In the genomic region with DNA sequence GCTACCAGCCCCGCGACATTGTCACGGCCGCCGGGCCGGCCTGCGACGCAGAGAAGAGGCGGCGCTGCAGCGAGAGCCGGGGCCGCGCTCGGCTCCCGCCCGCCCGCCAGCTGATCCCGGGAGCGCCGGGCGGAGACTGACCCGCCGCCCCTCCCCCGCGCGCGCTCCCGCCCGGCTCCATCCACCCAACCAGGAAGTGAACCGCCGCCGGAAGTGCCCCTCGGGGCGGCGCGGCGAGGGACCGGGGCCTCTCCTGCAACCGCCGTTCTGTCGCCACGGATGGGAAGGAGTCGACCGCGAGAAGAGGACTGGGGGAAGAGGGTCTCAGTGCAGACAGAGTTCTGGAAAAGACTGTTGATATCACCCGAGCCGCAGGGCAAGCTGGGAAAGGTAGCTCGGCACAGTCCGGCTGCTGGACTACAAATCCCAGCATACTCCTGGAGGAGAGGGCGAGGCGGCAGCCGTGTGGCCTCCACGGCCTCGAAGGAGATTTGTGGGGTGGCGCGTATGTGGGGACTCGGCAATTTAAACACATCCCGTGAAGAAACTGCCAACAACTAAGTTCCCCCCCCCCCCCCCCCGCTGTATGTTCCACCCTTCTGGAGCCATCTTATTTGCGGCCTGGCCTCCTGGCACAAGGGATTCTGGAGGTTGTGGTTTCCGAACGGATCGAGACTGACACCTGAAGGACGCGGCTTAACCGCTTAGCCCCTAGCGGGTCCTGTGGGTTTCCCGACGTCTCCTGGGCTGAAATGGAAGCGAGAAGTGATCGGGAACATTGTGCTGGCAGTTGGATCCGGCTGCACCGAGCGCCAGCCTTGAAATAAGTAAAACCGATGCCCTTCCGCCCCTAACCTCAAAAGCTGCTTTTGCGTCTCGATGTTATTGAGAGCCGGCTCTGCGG, we compare ENCODE assay signal across 1 cellular context.
TF ChIP-seq lines count a peak whose summit lies in the region.

Gene AAK1, minus strand, starts transcription at position 138 of the 904 bp plus-strand sequence. CDS start 699 bp downstream, outside the sequence.

TF ChIP-seq in K562, 482 proteins besides CTCF, POLR2A, EP300 and RAD21 (continued from another document and continues in another):
- TF ChIP-seq, protein P1, sequence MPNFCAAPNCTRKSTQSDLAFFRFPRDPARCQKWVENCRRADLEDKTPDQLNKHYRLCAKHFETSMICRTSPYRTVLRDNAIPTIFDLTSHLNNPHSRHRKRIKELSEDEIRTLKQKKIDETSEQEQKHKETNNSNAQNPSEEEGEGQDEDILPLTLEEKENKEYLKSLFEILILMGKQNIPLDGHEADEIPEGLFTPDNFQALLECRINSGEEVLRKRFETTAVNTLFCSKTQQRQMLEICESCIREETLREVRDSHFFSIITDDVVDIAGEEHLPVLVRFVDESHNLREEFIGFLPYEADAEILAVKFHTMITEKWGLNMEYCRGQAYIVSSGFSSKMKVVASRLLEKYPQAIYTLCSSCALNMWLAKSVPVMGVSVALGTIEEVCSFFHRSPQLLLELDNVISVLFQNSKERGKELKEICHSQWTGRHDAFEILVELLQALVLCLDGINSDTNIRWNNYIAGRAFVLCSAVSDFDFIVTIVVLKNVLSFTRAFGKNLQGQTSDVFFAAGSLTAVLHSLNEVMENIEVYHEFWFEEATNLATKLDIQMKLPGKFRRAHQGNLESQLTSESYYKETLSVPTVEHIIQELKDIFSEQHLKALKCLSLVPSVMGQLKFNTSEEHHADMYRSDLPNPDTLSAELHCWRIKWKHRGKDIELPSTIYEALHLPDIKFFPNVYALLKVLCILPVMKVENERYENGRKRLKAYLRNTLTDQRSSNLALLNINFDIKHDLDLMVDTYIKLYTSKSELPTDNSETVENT (CRISPR knock-in tag; IDR thresholded peaks at IDR 0.05): peak; percentile 57
- TF ChIP-seq, protein P2, sequence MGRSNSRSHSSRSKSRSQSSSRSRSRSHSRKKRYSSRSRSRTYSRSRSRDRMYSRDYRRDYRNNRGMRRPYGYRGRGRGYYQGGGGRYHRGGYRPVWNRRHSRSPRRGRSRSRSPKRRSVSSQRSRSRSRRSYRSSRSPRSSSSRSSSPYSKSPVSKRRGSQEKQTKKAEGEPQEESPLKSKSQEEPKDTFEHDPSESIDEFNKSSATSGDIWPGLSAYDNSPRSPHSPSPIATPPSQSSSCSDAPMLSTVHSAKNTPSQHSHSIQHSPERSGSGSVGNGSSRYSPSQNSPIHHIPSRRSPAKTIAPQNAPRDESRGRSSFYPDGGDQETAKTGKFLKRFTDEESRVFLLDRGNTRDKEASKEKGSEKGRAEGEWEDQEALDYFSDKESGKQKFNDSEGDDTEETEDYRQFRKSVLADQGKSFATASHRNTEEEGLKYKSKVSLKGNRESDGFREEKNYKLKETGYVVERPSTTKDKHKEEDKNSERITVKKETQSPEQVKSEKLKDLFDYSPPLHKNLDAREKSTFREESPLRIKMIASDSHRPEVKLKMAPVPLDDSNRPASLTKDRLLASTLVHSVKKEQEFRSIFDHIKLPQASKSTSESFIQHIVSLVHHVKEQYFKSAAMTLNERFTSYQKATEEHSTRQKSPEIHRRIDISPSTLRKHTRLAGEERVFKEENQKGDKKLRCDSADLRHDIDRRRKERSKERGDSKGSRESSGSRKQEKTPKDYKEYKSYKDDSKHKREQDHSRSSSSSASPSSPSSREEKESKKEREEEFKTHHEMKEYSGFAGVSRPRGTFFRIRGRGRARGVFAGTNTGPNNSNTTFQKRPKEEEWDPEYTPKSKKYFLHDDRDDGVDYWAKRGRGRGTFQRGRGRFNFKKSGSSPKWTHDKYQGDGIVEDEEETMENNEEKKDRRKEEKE (IDR thresholded peaks at IDR 0.05; ENCODE audit: borderline replicate concordance in 1 of 2, control insufficient read depth in 1 of 2, low read depth in 2 of 2, low read length in 1 of 2): no peak; a peak in 1 of 4 replicates
- TF ChIP-seq ZFX (CRISPR knock-in tag; IDR thresholded peaks at IDR 0.05): peak; percentile 94
- no peak for TF ChIP-seq ZNF696 (CRISPR knock-in tag; conservative IDR thresholded peaks at IDR 0.05)
- TF ChIP-seq, protein P3, sequence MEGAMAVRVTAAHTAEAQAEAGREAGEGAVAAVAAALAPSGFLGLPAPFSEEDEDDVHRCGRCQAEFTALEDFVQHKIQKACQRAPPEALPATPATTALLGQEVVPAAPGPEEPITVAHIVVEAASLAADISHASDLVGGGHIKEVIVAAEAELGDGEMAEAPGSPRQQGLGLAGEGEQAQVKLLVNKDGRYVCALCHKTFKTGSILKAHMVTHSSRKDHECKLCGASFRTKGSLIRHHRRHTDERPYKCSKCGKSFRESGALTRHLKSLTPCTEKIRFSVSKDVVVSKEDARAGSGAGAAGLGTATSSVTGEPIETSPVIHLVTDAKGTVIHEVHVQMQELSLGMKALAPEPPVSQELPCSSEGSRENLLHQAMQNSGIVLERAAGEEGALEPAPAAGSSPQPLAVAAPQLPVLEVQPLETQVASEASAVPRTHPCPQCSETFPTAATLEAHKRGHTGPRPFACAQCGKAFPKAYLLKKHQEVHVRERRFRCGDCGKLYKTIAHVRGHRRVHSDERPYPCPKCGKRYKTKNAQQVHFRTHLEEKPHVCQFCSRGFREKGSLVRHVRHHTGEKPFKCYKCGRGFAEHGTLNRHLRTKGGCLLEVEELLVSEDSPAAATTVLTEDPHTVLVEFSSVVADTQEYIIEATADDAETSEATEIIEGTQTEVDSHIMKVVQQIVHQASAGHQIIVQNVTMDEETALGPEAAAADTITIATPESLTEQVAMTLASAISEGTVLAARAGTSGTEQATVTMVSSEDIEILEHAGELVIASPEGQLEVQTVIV (CRISPR knock-in tag; IDR thresholded peaks at IDR 0.05; ENCODE audit: borderline replicate concordance): no peak
- TF ChIP-seq NCOA2 (IDR thresholded peaks at IDR 0.05; ENCODE audit: partially characterized antibody in 2 of 2): no peak
- TF ChIP-seq POLR2B (IDR thresholded peaks at IDR 0.05; ENCODE audit: low read depth, partially characterized antibody): peak; percentile 74
- TF ChIP-seq SP2 (IDR thresholded peaks at IDR 0.05; ENCODE audit: extremely low read depth, low read depth, low read length, poor library complexity, severe bottlenecking): no peak
- no peak for TF ChIP-seq ADNP (tag; IDR thresholded peaks at IDR 0.05)
- TF ChIP-seq ZNF561 (CRISPR knock-in tag; conservative IDR thresholded peaks at IDR 0.05): no peak
- TF ChIP-seq BACH1 (tag; IDR thresholded peaks at IDR 0.05): no peak
- TF ChIP-seq E2F4 (CRISPR knock-in tag; IDR thresholded peaks at IDR 0.05; ENCODE audit: low read depth): 0 out of 2 replicates have a peak, but pooled peaks have one; percentile 29
- TF ChIP-seq JUND (IDR thresholded peaks at IDR 0.05; ENCODE audit: borderline replicate concordance, low read depth, low read length): no peak
- no peak for TF ChIP-seq JUND (tag; IDR thresholded peaks at IDR 0.05; ENCODE audit: borderline replicate concordance, low read depth, low read length)
- no peak for TF ChIP-seq NFE2 (IDR thresholded peaks at IDR 0.05; ENCODE audit: low read depth)
- TF ChIP-seq ZNF239 (CRISPR knock-in tag; IDR thresholded peaks at IDR 0.05): peak; percentile 33; the same call in 1 of the 2 replicates
- peak; percentile 59 for TF ChIP-seq TAF9B (IDR thresholded peaks at IDR 0.05; ENCODE audit: partially characterized antibody)
- no peak for TF ChIP-seq ZFP36 (IDR thresholded peaks at IDR 0.05; ENCODE audit: low read depth, low read length, partially characterized antibody)
- TF ChIP-seq, protein P4, sequence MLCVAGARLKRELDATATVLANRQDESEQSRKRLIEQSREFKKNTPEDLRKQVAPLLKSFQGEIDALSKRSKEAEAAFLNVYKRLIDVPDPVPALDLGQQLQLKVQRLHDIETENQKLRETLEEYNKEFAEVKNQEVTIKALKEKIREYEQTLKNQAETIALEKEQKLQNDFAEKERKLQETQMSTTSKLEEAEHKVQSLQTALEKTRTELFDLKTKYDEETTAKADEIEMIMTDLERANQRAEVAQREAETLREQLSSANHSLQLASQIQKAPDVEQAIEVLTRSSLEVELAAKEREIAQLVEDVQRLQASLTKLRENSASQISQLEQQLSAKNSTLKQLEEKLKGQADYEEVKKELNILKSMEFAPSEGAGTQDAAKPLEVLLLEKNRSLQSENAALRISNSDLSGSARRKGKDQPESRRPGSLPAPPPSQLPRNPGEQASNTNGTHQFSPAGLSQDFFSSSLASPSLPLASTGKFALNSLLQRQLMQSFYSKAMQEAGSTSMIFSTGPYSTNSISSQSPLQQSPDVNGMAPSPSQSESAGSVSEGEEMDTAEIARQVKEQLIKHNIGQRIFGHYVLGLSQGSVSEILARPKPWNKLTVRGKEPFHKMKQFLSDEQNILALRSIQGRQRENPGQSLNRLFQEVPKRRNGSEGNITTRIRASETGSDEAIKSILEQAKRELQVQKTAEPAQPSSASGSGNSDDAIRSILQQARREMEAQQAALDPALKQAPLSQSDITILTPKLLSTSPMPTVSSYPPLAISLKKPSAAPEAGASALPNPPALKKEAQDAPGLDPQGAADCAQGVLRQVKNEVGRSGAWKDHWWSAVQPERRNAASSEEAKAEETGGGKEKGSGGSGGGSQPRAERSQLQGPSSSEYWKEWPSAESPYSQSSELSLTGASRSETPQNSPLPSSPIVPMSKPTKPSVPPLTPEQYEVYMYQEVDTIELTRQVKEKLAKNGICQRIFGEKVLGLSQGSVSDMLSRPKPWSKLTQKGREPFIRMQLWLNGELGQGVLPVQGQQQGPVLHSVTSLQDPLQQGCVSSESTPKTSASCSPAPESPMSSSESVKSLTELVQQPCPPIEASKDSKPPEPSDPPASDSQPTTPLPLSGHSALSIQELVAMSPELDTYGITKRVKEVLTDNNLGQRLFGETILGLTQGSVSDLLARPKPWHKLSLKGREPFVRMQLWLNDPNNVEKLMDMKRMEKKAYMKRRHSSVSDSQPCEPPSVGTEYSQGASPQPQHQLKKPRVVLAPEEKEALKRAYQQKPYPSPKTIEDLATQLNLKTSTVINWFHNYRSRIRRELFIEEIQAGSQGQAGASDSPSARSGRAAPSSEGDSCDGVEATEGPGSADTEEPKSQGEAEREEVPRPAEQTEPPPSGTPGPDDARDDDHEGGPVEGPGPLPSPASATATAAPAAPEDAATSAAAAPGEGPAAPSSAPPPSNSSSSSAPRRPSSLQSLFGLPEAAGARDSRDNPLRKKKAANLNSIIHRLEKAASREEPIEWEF (CRISPR knock-in tag; IDR thresholded peaks at IDR 0.05): no peak
- peak; percentile 96 for TF ChIP-seq VEZF1 (CRISPR knock-in tag; IDR thresholded peaks at IDR 0.05)
- TF ChIP-seq PTTG1 (tag; IDR thresholded peaks at IDR 0.05; ENCODE audit: low read depth): no peak
- peak; percentile 71 for TF ChIP-seq POLR2AphosphoS5 (IDR thresholded peaks at IDR 0.05; ENCODE audit: control insufficient read depth, insufficient read depth, low read depth, low read length)
- TF ChIP-seq CBFA2T3 (IDR thresholded peaks at IDR 0.05): no peak
- TF ChIP-seq JUN (IDR thresholded peaks at IDR 0.05; ENCODE audit: borderline replicate concordance, low read depth, low read length): no peak
- no peak for TF ChIP-seq JUN (CRISPR knock-in tag; IDR thresholded peaks at IDR 0.05; ENCODE audit: borderline replicate concordance)
- peak; percentile 13; the same call in 1 of the 2 replicates for TF ChIP-seq NFIC (IDR thresholded peaks at IDR 0.05)
- no peak for TF ChIP-seq XRCC3 (IDR thresholded peaks at IDR 0.05)
- no peak for TF ChIP-seq ZC3H11A (IDR thresholded peaks at IDR 0.05; ENCODE audit: low read depth, low read length)
- TF ChIP-seq ZNF263 (CRISPR knock-in tag; IDR thresholded peaks at IDR 0.05; ENCODE audit: borderline replicate concordance): no peak
- no peak for TF ChIP-seq CHCHD3 (CRISPR knock-in tag; IDR thresholded peaks at IDR 0.05)
- TF ChIP-seq ZNF584 (CRISPR knock-in tag; IDR thresholded peaks at IDR 0.05; ENCODE audit: low read depth): 0 out of 2 replicates have a peak, but pooled peaks have one; percentile 46
- no peak for TF ChIP-seq ZNF785 (CRISPR knock-in tag; IDR thresholded peaks at IDR 0.05)
- TF ChIP-seq ZNF217 (CRISPR knock-in tag; IDR thresholded peaks at IDR 0.05): no peak
- TF ChIP-seq ZNF277 (CRISPR knock-in tag; IDR thresholded peaks at IDR 0.05; ENCODE audit: borderline replicate concordance): no peak
- TF ChIP-seq ZNF780A (CRISPR knock-in tag; IDR thresholded peaks at IDR 0.05): no peak
- no peak for TF ChIP-seq NBN (IDR thresholded peaks at IDR 0.05; ENCODE audit: low read depth)
- no peak for TF ChIP-seq EZH2 (IDR thresholded peaks at IDR 0.05; ENCODE audit: borderline replicate concordance, low read depth, low read length)
- TF ChIP-seq TAL1 (IDR thresholded peaks at IDR 0.05): no peak
- no peak for TF ChIP-seq NFIX (CRISPR knock-in tag; IDR thresholded peaks at IDR 0.05; ENCODE audit: low read depth)
- TF ChIP-seq RB1 (IDR thresholded peaks at IDR 0.05; ENCODE audit: low read depth): peak; percentile 92
- TF ChIP-seq ZNF354B (CRISPR knock-in tag; IDR thresholded peaks at IDR 0.05): no peak
